1 cellular context compared by ENCODE assay signal in the genomic region with DNA sequence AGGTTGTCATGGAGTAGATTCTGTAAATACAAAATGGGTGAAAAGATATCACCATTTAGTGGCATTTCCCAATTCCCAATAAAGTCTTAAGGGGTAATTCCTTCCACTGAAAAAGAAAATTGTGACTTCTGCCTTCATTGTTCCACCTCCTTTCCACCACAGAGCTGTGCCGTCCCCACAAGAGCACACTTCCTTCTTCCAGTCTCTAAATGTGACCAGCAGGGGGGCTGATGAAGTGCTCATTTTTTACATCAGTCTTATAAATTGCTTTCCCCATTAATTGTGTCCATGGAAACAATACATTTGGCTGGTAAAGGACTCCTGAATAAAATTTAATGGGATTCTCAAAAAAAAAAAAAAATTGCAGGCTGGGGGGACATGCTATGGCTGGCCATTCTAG.
TF ChIP-seq lines count a peak whose summit lies in the region.

No MANE protein-coding gene starts in this region.

TF ChIP-seq in HepG2, 621 proteins besides CTCF, POLR2A, EP300 and RAD21 (continued from another document):
- TF ChIP-seq, protein P1, sequence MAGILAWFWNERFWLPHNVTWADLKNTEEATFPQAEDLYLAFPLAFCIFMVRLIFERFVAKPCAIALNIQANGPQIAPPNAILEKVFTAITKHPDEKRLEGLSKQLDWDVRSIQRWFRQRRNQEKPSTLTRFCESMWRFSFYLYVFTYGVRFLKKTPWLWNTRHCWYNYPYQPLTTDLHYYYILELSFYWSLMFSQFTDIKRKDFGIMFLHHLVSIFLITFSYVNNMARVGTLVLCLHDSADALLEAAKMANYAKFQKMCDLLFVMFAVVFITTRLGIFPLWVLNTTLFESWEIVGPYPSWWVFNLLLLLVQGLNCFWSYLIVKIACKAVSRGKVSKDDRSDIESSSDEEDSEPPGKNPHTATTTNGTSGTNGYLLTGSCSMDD (CRISPR knock-in tag; IDR thresholded peaks at IDR 0.05), result no peak
- no peak for TF ChIP-seq ZNF317 (CRISPR knock-in tag; IDR thresholded peaks at IDR 0.05)
- TF ChIP-seq, protein P2, sequence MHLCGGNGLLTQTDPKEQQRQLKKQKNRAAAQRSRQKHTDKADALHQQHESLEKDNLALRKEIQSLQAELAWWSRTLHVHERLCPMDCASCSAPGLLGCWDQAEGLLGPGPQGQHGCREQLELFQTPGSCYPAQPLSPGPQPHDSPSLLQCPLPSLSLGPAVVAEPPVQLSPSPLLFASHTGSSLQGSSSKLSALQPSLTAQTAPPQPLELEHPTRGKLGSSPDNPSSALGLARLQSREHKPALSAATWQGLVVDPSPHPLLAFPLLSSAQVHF (CRISPR knock-in tag; IDR thresholded peaks at IDR 0.05), result no peak
- no peak for TF ChIP-seq ZNF883 (CRISPR knock-in tag; IDR thresholded peaks at IDR 0.05; ENCODE audit: not compliant biosample characterization)
- TF ChIP-seq, protein P3, sequence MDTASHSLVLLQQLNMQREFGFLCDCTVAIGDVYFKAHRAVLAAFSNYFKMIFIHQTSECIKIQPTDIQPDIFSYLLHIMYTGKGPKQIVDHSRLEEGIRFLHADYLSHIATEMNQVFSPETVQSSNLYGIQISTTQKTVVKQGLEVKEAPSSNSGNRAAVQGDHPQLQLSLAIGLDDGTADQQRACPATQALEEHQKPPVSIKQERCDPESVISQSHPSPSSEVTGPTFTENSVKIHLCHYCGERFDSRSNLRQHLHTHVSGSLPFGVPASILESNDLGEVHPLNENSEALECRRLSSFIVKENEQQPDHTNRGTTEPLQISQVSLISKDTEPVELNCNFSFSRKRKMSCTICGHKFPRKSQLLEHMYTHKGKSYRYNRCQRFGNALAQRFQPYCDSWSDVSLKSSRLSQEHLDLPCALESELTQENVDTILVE (CRISPR knock-in tag; IDR thresholded peaks at IDR 0.05), result no peak
- no peak for TF ChIP-seq TOE1 (CRISPR knock-in tag; IDR thresholded peaks at IDR 0.05)
- no peak for TF ChIP-seq FLYWCH1 (CRISPR knock-in tag; IDR thresholded peaks at IDR 0.05)
